In the genomic region with DNA sequence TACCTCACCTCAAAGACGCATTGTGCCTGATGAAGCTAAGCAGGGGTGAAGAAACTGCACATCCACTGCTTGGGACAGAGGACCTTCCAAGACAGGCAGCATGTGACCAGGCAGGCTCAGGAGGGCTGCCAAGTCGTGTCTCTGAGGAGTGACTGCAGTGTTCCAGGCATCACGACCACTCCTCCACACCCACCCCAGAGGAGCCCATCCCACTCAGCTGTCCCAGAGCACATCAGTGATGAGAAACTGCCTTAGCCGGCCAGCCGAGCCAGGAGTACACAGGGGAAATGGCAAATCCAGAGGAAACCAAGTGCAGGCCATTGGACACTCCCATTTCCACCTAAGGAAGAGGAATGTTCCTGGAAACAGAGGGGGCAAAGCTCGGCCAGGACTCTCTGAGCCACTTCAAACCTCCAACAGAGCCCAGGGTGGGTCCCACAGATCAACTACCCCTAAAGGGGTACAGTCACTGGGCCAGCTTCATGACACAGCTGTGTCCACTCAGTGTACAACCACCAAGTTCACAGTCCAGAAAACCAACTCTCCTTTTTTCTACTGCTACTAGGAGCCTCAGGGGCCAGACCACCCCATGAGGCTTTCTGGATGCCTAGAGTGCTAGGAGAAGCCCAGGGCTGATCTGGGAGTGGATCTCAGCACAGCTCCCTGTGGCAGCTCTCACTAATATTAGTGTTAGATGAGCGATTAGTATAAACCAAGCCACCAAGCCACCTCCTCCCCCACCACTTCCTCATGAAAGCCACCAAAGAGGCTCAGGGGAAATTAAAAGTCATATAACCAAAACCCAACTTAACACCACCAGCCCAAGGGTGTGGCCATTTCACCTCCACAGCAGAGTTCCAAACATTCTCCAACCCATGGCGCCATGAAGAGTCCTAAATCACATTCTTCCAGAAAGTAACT, we compare ENCODE assay signal across 8 cellular contexts. TPM values are rescaled to one million over a fixed set of nuclear protein-coding genes. Genes with fewer than 3 reads are reported as not detected.
DNase-seq lines count a peak whose midpoint lies in the region; TF ChIP-seq lines count a peak whose summit lies in the region.

No MANE protein-coding gene starts in this region.

- peak; percentile 79 for DNase-seq in activated effector memory CD4-positive, alpha-beta T cell treated with anti-CD3 and anti-CD28 coated beads, Interleukin-2, amount 50 U/mL, for 16 hours
- DNase-seq in activated effector memory CD4-positive, alpha-beta T cell treated with Interleukin-2 at 50 U/mL for 16 hours: no peak
- DNase-seq in mesenchymal stem cell (peak; percentile 51), ureter (ENCODE audit: low spot score) (peak; percentile 64), RPMI8226 (no peak), mucosa of gallbladder (ENCODE audit: low spot score) (no peak), SHP77 (lab: John Stamatoyannopoulos, UW) (no peak)

- peak overlapping the region in 1 of 2 experiments; percentile 39 for H3K14ac ChIP-seq in mesenchymal stem cell (ENCODE audit: low read length in 2 of 2)

- no peak overlapping the region for H3K4me2 ChIP-seq in mesenchymal stem cell (ENCODE audit: low read length, poor library complexity, severe bottlenecking)

- no peak overlapping the region for H3K23ac ChIP-seq in mesenchymal stem cell (ENCODE audit: low read length in 2 of 2)

- peak overlapping the region; percentile 81 for H4K8ac ChIP-seq in mesenchymal stem cell (ENCODE audit: low read length)

- H2BK5ac ChIP-seq in mesenchymal stem cell (ENCODE audit: low read depth, low read length, poor library complexity, severe bottlenecking): no peak overlapping the region

- 55% methylated on average over 8 of the region's 8 CpGs for WGBS in mesenchymal stem cell

- H3K4me1 ChIP-seq in mesenchymal stem cell (ENCODE audit: control insufficient read depth, insufficient read depth, low read depth, low read length): peaks cover 27% of the 10 kb centered on the region

- H3K4me3 ChIP-seq in mesenchymal stem cell (ENCODE audit: insufficient read depth in 1 of 2, low read depth in 1 of 2, low read length in 2 of 2): peak overlapping the region in 1 of 2 experiments; percentile 63

- no peaks in the 10 kb centered on the region for H3K27me3 ChIP-seq in mesenchymal stem cell (ENCODE audit: control insufficient read depth in 1 of 2, insufficient read depth in 1 of 2, low read length in 2 of 2)

- peak overlapping the region; percentile 52 for H3K4ac ChIP-seq in mesenchymal stem cell (ENCODE audit: low read depth in 1 of 2, low read length in 2 of 2)

- peaks cover 47% of the 10 kb centered on the region for H3K4me1 Mint-ChIP-seq in brain

- no peaks in the 10 kb centered on the region for H3K27me3 Mint-ChIP-seq in brain

- H3K27ac ChIP-seq in mesenchymal stem cell (ENCODE audit: low read length, poor library complexity, severe bottlenecking): no peak overlapping the region

- H3K9ac ChIP-seq in mesenchymal stem cell (ENCODE audit: low read length): peak overlapping the region; percentile 59

- TF ChIP-seq CTCF in brain (conservative IDR thresholded peaks at IDR 0.05): no peak

- H3K9me3 ChIP-seq in mesenchymal stem cell (ENCODE audit: control insufficient read depth, low read length): no peaks in the 10 kb centered on the region

- no peaks in the 10 kb centered on the region for H3K79me1 ChIP-seq in mesenchymal stem cell (replicated peaks; ENCODE audit: low read length, poor library complexity, severe bottlenecking)

- H2BK120ac ChIP-seq in mesenchymal stem cell (ENCODE audit: low read depth, low read length): peak overlapping the region; percentile 11

- H2AK5ac ChIP-seq in mesenchymal stem cell (ENCODE audit: low read length, severe bottlenecking): peak overlapping the region; percentile 9

- peaks cover 3 to 43% of the 10 kb centered on the region in 2 experiments for H3K36me3 ChIP-seq in mesenchymal stem cell (ENCODE audit: control insufficient read depth in 1 of 2, insufficient read depth in 2 of 2, low read depth in 1 of 2, low read length in 2 of 2)

- H2BK12ac ChIP-seq in mesenchymal stem cell (ENCODE audit: low read length in 2 of 2): peak overlapping the region; percentile 51 to 80

- peak overlapping the region; percentile 46 to 71 for H3K18ac ChIP-seq in mesenchymal stem cell (ENCODE audit: low read depth in 1 of 2, low read length in 2 of 2)

- peak overlapping the region in 1 of 5 experiments; percentile 20 for H3K4me3 Mint-ChIP-seq in brain

- H3K9me3 Mint-ChIP-seq in brain: no peaks in the 10 kb centered on the region

- peak overlapping the region; percentile 87 for H4K91ac ChIP-seq in mesenchymal stem cell (ENCODE audit: low read length)

- no peak overlapping the region for H2AFZ ChIP-seq in mesenchymal stem cell (ENCODE audit: low read depth, low read length)

- H3K36me3 Mint-ChIP-seq in brain: peaks cover 13% of the 10 kb centered on the region

- peak overlapping the region; percentile 55 for H2BK15ac ChIP-seq in mesenchymal stem cell (ENCODE audit: low read depth, poor library complexity, severe bottlenecking)

- H3K27ac Mint-ChIP-seq in brain: peak overlapping the region in 3 of 5 experiments; percentile 30 to 79 (median 48)

RNA-seq across cellular contexts. Expression of a gene that starts 15.4 kb away (rescaled TPM):
- polyA plus RNA-seq in brain (ENCODE audit: insufficient read depth, low read depth, low replicate concordance): 60.2 TPM
- 90.4 TPM for polyA plus RNA-seq in mesenchymal stem cell (2013, experiment 1 of 2)
- polyA plus RNA-seq in mesenchymal stem cell (2013, experiment 2 of 2): 88.1 TPM
- 166 TPM for total RNA-seq in ureter
- 119 TPM for total RNA-seq in mucosa of gallbladder

RNA-seq across cellular contexts. Expression of a gene that starts 41.6 kb away (rescaled TPM):
- polyA plus RNA-seq in brain (ENCODE audit: insufficient read depth, low read depth, low replicate concordance): not detected
- polyA plus RNA-seq in mesenchymal stem cell (2013, experiment 1 of 2): not detected
- not detected for polyA plus RNA-seq in mesenchymal stem cell (2013, experiment 2 of 2)
- total RNA-seq in ureter (8,888 TPM), mucosa of gallbladder (5,171 TPM)

RNA-seq across cellular contexts. Expression of a gene that starts 42.9 kb away (rescaled TPM):
- not detected for polyA plus RNA-seq in brain (ENCODE audit: insufficient read depth, low read depth, low replicate concordance)
- polyA plus RNA-seq in mesenchymal stem cell (2013, experiment 1 of 2): not detected
- polyA plus RNA-seq in mesenchymal stem cell (2013, experiment 2 of 2): not detected
- total RNA-seq in ureter: 1,538 TPM
- total RNA-seq in mucosa of gallbladder: 1,216 TPM

RNA-seq across cellular contexts. Expression of a gene that starts 49.2 kb away (rescaled TPM):
- 2,030 TPM for polyA plus RNA-seq in brain (ENCODE audit: insufficient read depth, low read depth, low replicate concordance)
- polyA plus RNA-seq in mesenchymal stem cell (2013, experiment 1 of 2): 3,349 TPM
- polyA plus RNA-seq in mesenchymal stem cell (2013, experiment 2 of 2): 3,313 TPM
- total RNA-seq in ureter (2,124 TPM), mucosa of gallbladder (1,053 TPM)

RNA-seq across cellular contexts. Expression of a gene that starts 52.0 kb away (rescaled TPM):
- polyA plus RNA-seq in brain (ENCODE audit: insufficient read depth, low read depth, low replicate concordance): 2.0 TPM
- 0.99 TPM for polyA plus RNA-seq in mesenchymal stem cell (2013, experiment 1 of 2)
- 0.85 TPM for polyA plus RNA-seq in mesenchymal stem cell (2013, experiment 2 of 2)
- total RNA-seq in ureter: not detected
- total RNA-seq in mucosa of gallbladder: 3.8 TPM

Comparison
In these comparisons a context has a peak if more than half of its experiments do, and no peak if none do; other contexts are left out.
1. DNase-seq: peak in activated effector memory CD4-positive, alpha-beta T cell treated with anti-CD3 and anti-CD28 coated beads, Interleukin-2, amount 50 U/mL, for 16 hours (single experiment), mesenchymal stem cell (single experiment) and ureter (single experiment); none in activated effector memory CD4-positive, alpha-beta T cell treated with Interleukin-2 at 50 U/mL for 16 hours (single experiment), RPMI8226 (single experiment), mucosa of gallbladder (single experiment) and SHP77 (0 of 2).